In the genomic region with DNA sequence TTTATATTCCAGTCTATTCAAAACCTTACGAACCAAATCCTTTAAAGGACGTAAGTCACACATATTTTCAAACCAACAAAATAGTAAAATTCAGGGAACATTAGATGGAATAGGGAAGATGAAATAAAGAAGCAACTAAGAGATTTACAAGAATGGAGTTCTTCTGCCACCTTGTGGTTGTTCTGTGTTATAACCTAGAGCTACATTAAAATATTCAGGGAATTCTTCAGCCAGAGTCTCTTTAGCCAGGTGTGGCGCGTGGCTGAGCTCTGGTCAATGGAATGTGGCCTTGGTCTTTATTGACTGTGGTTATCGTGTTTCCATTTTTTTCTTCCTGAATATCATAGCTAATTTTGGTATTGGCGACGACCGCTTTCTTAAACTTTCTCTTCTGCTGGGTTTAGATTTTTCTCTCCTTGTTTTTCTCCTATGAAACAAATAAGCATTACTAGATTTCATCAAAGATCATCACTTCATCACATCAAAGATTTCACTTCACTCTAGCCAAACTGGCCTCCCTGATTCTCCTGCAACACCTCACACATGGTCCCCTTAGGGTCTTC, we compare ENCODE assay signal across 1 cellular context.
TF ChIP-seq lines count a peak whose summit lies in the region.

No MANE protein-coding gene starts in this region.

TF ChIP-seq in neural cell, 6 proteins besides CTCF, POLR2A, EP300 and RAD21 (continued from another document):
- TF ChIP-seq REST (IDR thresholded peaks at IDR 0.05; ENCODE audit: borderline replicate concordance), result no peak
